8 cellular contexts compared by ENCODE assay signal in the genomic region with DNA sequence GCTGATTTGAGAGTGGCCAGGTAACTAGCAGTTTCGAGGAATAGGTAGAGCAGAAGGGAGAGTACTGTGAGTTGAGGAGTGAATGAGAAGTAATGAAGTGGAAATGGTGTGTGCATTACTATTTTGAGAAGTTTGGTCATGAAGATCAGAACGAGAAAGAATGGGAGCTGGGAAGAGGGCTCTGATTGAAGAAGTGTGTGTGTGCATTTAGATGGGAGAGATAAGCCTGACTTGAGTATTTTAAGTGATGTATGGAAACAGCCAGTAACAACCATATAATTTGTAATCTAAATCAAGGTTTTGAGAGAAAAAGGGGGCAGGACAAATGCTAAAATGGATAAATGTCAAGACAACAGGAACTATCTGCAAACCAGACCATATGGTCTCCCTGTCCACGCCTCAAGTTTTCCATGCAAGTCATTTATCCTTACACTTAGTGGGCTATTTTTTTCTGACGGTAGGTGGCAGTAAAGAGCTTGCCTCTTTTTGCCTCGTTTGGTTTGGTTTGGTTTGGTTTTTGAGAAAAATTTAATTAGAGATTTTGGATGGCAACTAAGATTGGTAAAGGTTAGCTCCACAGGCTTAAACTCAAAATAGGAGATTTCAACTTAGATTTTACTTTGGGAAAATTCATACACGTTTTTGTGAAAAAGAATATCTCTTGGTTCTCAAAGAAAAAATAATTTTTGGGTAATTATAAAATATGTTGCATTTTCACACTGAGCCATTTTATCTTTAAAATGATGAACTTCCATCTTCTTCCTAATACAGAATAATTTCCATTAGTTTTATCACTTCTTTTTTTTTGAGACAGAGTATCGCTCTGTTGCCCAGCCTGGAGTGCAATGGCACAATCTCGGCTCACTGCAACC. TPM values are rescaled to one million over a fixed set of nuclear protein-coding genes. Genes with fewer than 3 reads are reported as not detected.
DNase-seq lines count a peak whose midpoint lies in the region; ATAC-seq and TF ChIP-seq lines count a peak whose summit lies in the region.

No MANE protein-coding gene starts in this region.

- H2BK20ac ChIP-seq in IMR-90 (ENCODE audit: low read depth, low read length): no peak overlapping the region

- H4K8ac ChIP-seq in IMR-90 (ENCODE audit: low read depth in 2 of 2, low read length in 2 of 2): no peak overlapping the region

- H3K56ac ChIP-seq in IMR-90 (ENCODE audit: extremely low read depth, insufficient read depth, low read length): no peak overlapping the region

- no peak overlapping the region for H2AK5ac ChIP-seq in IMR-90 (ENCODE audit: low read depth, low read length)

- no peak overlapping the region for H2AK9ac ChIP-seq in IMR-90 (replicated peaks; ENCODE audit: low read depth, low read length, poor library complexity)

- H2BK120ac ChIP-seq in IMR-90 (ENCODE audit: low read depth, low read length): no peak overlapping the region

- H3K4me3 ChIP-seq in IMR-90 (ENCODE audit: insufficient read depth, low read depth, low read length): no peak overlapping the region
- no peak overlapping the region for H3K4me3 ChIP-seq in OCI-LY1 (ENCODE audit: low read depth, low read length, poor library complexity, severe bottlenecking)
- no peak overlapping the region for H3K4me3 ChIP-seq in brain microvascular endothelial cell (ENCODE audit: low read depth, low read length)

- no peak for TF ChIP-seq POLR2A in IMR-90 (IDR thresholded peaks at IDR 0.05; ENCODE audit: low read depth, low read length)

- no peak overlapping the region for H3K23ac ChIP-seq in IMR-90 (ENCODE audit: low read depth, low read length)

- H2AFZ ChIP-seq in IMR-90 (replicated peaks; ENCODE audit: low read length, poor library complexity): no peak overlapping the region
- H2AFZ ChIP-seq in OCI-LY1 (ENCODE audit: low read length): no peak overlapping the region

- no peak overlapping the region for H4K91ac ChIP-seq in IMR-90 (ENCODE audit: insufficient read depth, low read depth, low read length)

- no peak overlapping the region for H2BK15ac ChIP-seq in IMR-90 (ENCODE audit: low read depth, low read length)

- intact Hi-C loops in IMR-90 (cut with micrococcal nuclease): loop anchor here (1.0 to 5.0 kb wide), 4 partner anchors 104 to 457 kb away; no protein-coding TSS in a partner anchor

- no peaks in the 10 kb centered on the region for H3K9me3 ChIP-seq in IMR-90 (ENCODE audit: control insufficient read depth, insufficient read depth, low read length)
- no peaks in the 10 kb centered on the region for H3K9me3 ChIP-seq in OCI-LY1 (ENCODE audit: low read length)

- H3K18ac ChIP-seq in IMR-90 (ENCODE audit: low read depth, low read length): no peak overlapping the region

- no peaks in the 10 kb centered on the region for H3K36me3 ChIP-seq in IMR-90 (ENCODE audit: control insufficient read depth, insufficient read depth, low read length)
- no peaks in the 10 kb centered on the region for H3K36me3 ChIP-seq in OCI-LY1 (ENCODE audit: insufficient read depth, low read length)
- no peaks in the 10 kb centered on the region for H3K36me3 ChIP-seq in brain microvascular endothelial cell (replicated peaks)

- ATAC-seq in IMR-90 (ENCODE audit: low read depth): peak; percentile 82
- ATAC-seq in HG03460 (IDR thresholded peaks at IDR 0.05; ENCODE audit: unreplicated experiment): no peak

- H3K79me1 ChIP-seq in IMR-90 (ENCODE audit: low read depth in 1 of 2, low read length in 2 of 2): no peaks in the 10 kb centered on the region

- in situ Hi-C loops in IMR-90 (cut with MboI; ENCODE audit: low sequenced_read_pairs) (loop anchor here (5.0 to 10.0 kb wide), 2 partner anchors 264 to 461 kb away; no protein-coding TSS in a partner anchor), brain microvascular endothelial cell (cut with HindIII; ENCODE audit: low pct_ligation_motif_present, low sequenced_read_pairs) (no loop called here)

- peak; percentile 89 for TF ChIP-seq RAD21 in IMR-90 (IDR thresholded peaks at IDR 0.05; ENCODE audit: low read length)

- TF ChIP-seq CTCF in IMR-90 (conservative IDR thresholded peaks at IDR 0.05; ENCODE audit: low read depth, low read length) (peak; percentile 92), OCI-LY1 (IDR thresholded peaks at IDR 0.05; ENCODE audit: low read length) (peak; percentile 89), brain microvascular endothelial cell (IDR thresholded peaks at IDR 0.05; ENCODE audit: low read depth, low read length, missing control alignments) (peak; percentile 81)

- no peak overlapping the region for H3K4ac ChIP-seq in IMR-90 (ENCODE audit: low read depth, low read length)

- no peaks in the 10 kb centered on the region for H3K4me1 ChIP-seq in IMR-90 (ENCODE audit: control insufficient read depth, insufficient read depth, low read length)
- H3K4me1 ChIP-seq in OCI-LY1 (ENCODE audit: insufficient read depth, low read length, severe bottlenecking): no peaks in the 10 kb centered on the region

- no peaks in the 10 kb centered on the region for H3K9me1 ChIP-seq in IMR-90 (ENCODE audit: insufficient read depth, low read length)

- dilution Hi-C loops in IMR-90 (cut with HindIII; ENCODE audit: low sequenced_read_pairs, unreplicated experiment): no loop called here

- POLR2A ChIA-PET in IMR-90 (lab: Charles Lee; ENCODE audit: unreplicated experiment): no interaction called here

- H3K79me2 ChIP-seq in OCI-LY1 (ENCODE audit: insufficient read depth, low read length): no peaks in the 10 kb centered on the region

- DNase-seq in SIG-M5 treated with dmso at 0.1 percent for 504 hours (lab: John Stamatoyannopoulos, UW; ENCODE audit: unreplicated experiment): peak; percentile 81
- DNase-seq in SIG-M5 (lab: John Stamatoyannopoulos, UW): no peak
- peak; percentile 73 for DNase-seq in IMR-90
- peak; percentile 75 for DNase-seq in brain microvascular endothelial cell
- DNase-seq in kidney tubule cell (ENCODE audit: low spot score): peak; percentile 70
- peak; percentile 60 for DNase-seq in stromal cell of bone marrow (ENCODE audit: low read depth)

- H4K5ac ChIP-seq in IMR-90 (ENCODE audit: low read depth, low read length): no peak overlapping the region

- H4K20me1 ChIP-seq in IMR-90 (ENCODE audit: insufficient read depth, low read length) (no peaks in the 10 kb centered on the region), OCI-LY1 (ENCODE audit: insufficient read depth, low read length) (no peaks in the 10 kb centered on the region)

- H3K4me2 ChIP-seq in IMR-90 (ENCODE audit: low read depth, low read length): no peak overlapping the region
- H3K4me2 ChIP-seq in OCI-LY1 (ENCODE audit: low read length): no peak overlapping the region

- no peak overlapping the region for H3K14ac ChIP-seq in IMR-90 (replicated peaks; ENCODE audit: low read depth, low read length)

- no peak overlapping the region for H2BK5ac ChIP-seq in IMR-90 (ENCODE audit: low read depth, low read length, poor library complexity, severe bottlenecking)

- no TSS peak for BruUV-seq in IMR-90 (replicated peaks; lab: Mats Ljungman, UMichigan)

- H3K27me3 ChIP-seq in IMR-90 (ENCODE audit: control insufficient read depth, insufficient read depth, low read length) (no peaks in the 10 kb centered on the region), OCI-LY1 (ENCODE audit: insufficient read depth, low read length) (0 out of 2 replicates have a peak, but pooled peaks cover 3% of the 10 kb centered on the region), brain microvascular endothelial cell (replicated peaks) (no peaks in the 10 kb centered on the region)

- 75% methylated on average over 4 of the region's 8 CpGs; no CpG with 5 or more reads in 1 of the 2 experiments for WGBS in IMR-90 (ENCODE audit: extremely low coverage in 2 of 2, insufficient read length in 1 of 2), 2 experiments

- H3K9ac ChIP-seq in IMR-90 (ENCODE audit: low read depth, low read length): no peak overlapping the region
- no peak overlapping the region for H3K9ac ChIP-seq in OCI-LY1 (ENCODE audit: low read length)

- H3K27ac ChIP-seq in IMR-90 (ENCODE audit: insufficient read depth, low read length) (no peak overlapping the region), OCI-LY1 (ENCODE audit: low read depth, low read length, poor library complexity, severe bottlenecking) (no peak overlapping the region), brain microvascular endothelial cell (no peak overlapping the region)

- H3F3A ChIP-seq in OCI-LY1 (ENCODE audit: insufficient read depth, low read length): no peaks in the 10 kb centered on the region

- H3K9me2 ChIP-seq in OCI-LY1 (ENCODE audit: low read depth, low read length): no peaks in the 10 kb centered on the region

- CTCF ChIA-PET in IMR-90 (lab: Yijun Ruan, JAX): interaction anchor here (0.6 to 1.8 kb wide), 7 partner anchors 12 to 458 kb away, joined by 3 to 9 read pairs (median 6); no protein-coding TSS in a partner anchor

TF ChIP-seq in IMR-90, 13 proteins besides CTCF, POLR2A, EP300 and RAD21:
- TF ChIP-seq CEBPB (IDR thresholded peaks at IDR 0.05; ENCODE audit: low read depth, low read length): no peak
- peak; percentile 89 for TF ChIP-seq SMC3 (IDR thresholded peaks at IDR 0.05; ENCODE audit: low read depth, low read length)

RNA-seq across cellular contexts. Expression of a gene that starts 9.5 kb away (rescaled TPM):
- 32.8 and 39.4 TPM in 2 replicates for total RNA-seq in IMR-90 (2012; rRNA removed)
- polyA plus RNA-seq in IMR-90 (2012; rRNA removed): 9.5 and 11.0 TPM in 2 replicates
- 4.2 and 4.9 TPM in 2 replicates for polyA plus RNA-seq in IMR-90 (2012; cell fraction: cytosol; rRNA removed)
- polyA plus RNA-seq in IMR-90 (2012; cell fraction: nucleus; rRNA removed; ENCODE audit: low replicate concordance): 4.3 and 13.1 TPM in 2 replicates
